11 cellular contexts compared by ENCODE assay signal in the genomic region with DNA sequence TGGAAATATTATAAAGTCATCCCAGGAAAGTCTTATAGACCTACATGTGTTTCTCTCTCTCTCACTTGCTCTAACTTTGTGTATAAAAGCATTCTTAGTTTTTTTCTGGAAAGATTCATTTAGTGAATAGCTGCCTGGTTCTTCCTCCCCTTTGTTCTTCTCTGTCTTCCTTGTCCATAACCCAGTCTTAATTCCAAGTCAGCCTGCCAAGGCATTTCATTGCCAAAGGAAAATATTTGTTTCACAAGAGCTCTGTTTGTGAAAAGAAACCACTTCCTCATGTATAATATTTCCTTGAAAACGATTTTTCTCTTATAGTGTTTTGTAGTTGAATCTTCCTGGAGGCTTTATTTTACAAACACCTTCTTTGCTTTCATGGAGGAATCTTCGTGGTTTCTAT.
DNase-seq lines count a peak whose midpoint lies in the region; ATAC-seq, FAIRE-seq and TF ChIP-seq lines count a peak whose summit lies in the region.
"Had no signal": no experiment of that assay in that cellular context is flagged by ENCODE, and none has a peak within 500 bp of the region (broad histone marks: within the 10 kb centered on the region; RNA-seq: fewer than 3 reads in every experiment).

No MANE protein-coding gene starts in this region.

- TF ChIP-seq RAD21 in GM12878 (IDR thresholded peaks at IDR 0.05; ENCODE audit: insufficient read depth, low read depth, low read length), result no peak

- FAIRE-seq in GM12878 (lab: Jason Lieb, UNC) (no peak), HTR-8/SVneo (lab: Jason Lieb, UNC) (no peak)

- TF ChIP-seq EP300 in GM12878 (IDR thresholded peaks at IDR 0.05; ENCODE audit: borderline replicate concordance in 1 of 2, control insufficient read depth in 1 of 2, low read depth in 2 of 2, low read length in 2 of 2), result no peak

- H3K9ac ChIP-seq in GM12878 (ENCODE audit: control insufficient read depth, insufficient read depth, low read length), result no peak overlapping the region

- no TSS peak for BruUV-seq in GM12878 (replicated peaks; lab: Mats Ljungman, UMichigan)

- H3K4me2 ChIP-seq in GM12878 (ENCODE audit: control insufficient read depth, insufficient read depth), result no peak overlapping the region

- intact Hi-C loops in GM12878 (cut with micrococcal nuclease; ENCODE audit: unreplicated experiment), result no loop called here
- intact Hi-C loops in right cardiac atrium (cut with DNase I), result no loop called here
- intact Hi-C loops in upper lobe of right lung (cut with DNase I), result no loop called here

- DNase-seq in NCI-H2196 (lab: John Stamatoyannopoulos, UW; ENCODE audit: unreplicated experiment) (peak; percentile 22), NCI-H2196 treated with DMSO at 0.1 percent for 48 hours (lab: John Stamatoyannopoulos, UW; ENCODE audit: unreplicated experiment) (no peak), GM12878 (ENCODE audit: low read depth, low spot score) (no peak), right cardiac atrium (no peak), upper lobe of right lung (no peak), NK-92 (lab: John Stamatoyannopoulos, UW; ENCODE audit: unreplicated experiment) (no peak), HTR-8/SVneo (ENCODE audit: insufficient read length, low spot score) (no peak), GDM1 (lab: John Stamatoyannopoulos, UW) (no peak)
- DNase-seq: ACHN, left colon, NCI-H524 had no signal

- H3K9me3 ChIP-seq in GM12878 (replicated peaks; ENCODE audit: control insufficient read depth, insufficient read depth, low read length) (no peaks in the 10 kb centered on the region), right cardiac atrium (ENCODE audit: control insufficient read depth, low read length) (no peaks in the 10 kb centered on the region), upper lobe of right lung (no peaks in the 10 kb centered on the region)

- SMC1A ChIA-PET in GM12878 (lab: Charles Lee; ENCODE audit: uncharacterized antibody, unreplicated experiment), result interaction anchor here (0.7 to 6.9 kb wide), 34 partner anchors 9 to 237 kb away, joined by 3 to 63 read pairs (median 4); no protein-coding TSS in a partner anchor

- TF ChIP-seq POLR2A in GM12878 (IDR thresholded peaks at IDR 0.05; ENCODE audit: low read depth, low read length), result no peak

- RAD21 ChIA-PET in GM12878 (lab: Charles Lee; ENCODE audit: unreplicated experiment), result interaction anchor here (1.0 to 2.3 kb wide), 18 partner anchors 9 to 137 kb away, joined by 3 to 31 read pairs (median 4); no protein-coding TSS in a partner anchor

- H3K4me3 ChIP-seq in GM12878, result no peak overlapping the region
- H3K4me3 ChIP-seq in right cardiac atrium (ENCODE audit: low read length), result no peak overlapping the region
- H3K4me3 ChIP-seq in upper lobe of right lung, result no peak overlapping the region

- POLR2A ChIA-PET in GM12878 (lab: Charles Lee), result interaction anchor here (1.1 to 1.6 kb wide), 5 partner anchors 9 to 75 kb away, joined by 3 to 19 read pairs (median 3); no protein-coding TSS in a partner anchor

- ATAC-seq in GM12878 (no peak), right cardiac atrium (peak; percentile 65 to 74), upper lobe of right lung (peak; percentile 30)
- ATAC-seq: left colon had no signal

- H3K79me2 ChIP-seq in GM12878 (ENCODE audit: control insufficient read depth, insufficient read depth, low read length), result no peaks in the 10 kb centered on the region

- TF ChIP-seq CTCF in GM12878 (IDR thresholded peaks at IDR 0.05 in 2 of 3, conservative IDR thresholded peaks at IDR 0.05 in 1 of 3; ENCODE audit: control insufficient read depth in 2 of 3, extremely low read depth in 1 of 3, insufficient read depth in 1 of 3, low read depth in 3 of 3, low read length in 3 of 3) (no peak), upper lobe of right lung (IDR thresholded peaks at IDR 0.05) (no peak)

- CTCF ChIA-PET in GM12878 (lab: Yijun Ruan, JAX), result interaction anchor here (0.7 to 3.4 kb wide), 13 partner anchors 9 to 679 kb away, joined by 3 to 12 read pairs (median 4); no protein-coding TSS in a partner anchor

- H3K36me3 ChIP-seq in GM12878 (ENCODE audit: control insufficient read depth in 2 of 2, insufficient read depth in 2 of 2, low read length in 1 of 2) (no peaks in the 10 kb centered on the region), upper lobe of right lung (no peaks in the 10 kb centered on the region)

- H2AFZ ChIP-seq in GM12878 (ENCODE audit: control insufficient read depth, low read depth, low read length), result no peak overlapping the region

- H4K20me1 ChIP-seq in GM12878 (ENCODE audit: control insufficient read depth, insufficient read depth), result no peaks in the 10 kb centered on the region

- H3K27ac ChIP-seq in GM12878 (ENCODE audit: control insufficient read depth, insufficient read depth) (no peak overlapping the region), right cardiac atrium (ENCODE audit: low read length) (no peak overlapping the region), upper lobe of right lung (no peak overlapping the region)

- H3K27me3 ChIP-seq in GM12878 (replicated peaks in 1 of 2; ENCODE audit: control insufficient read depth in 2 of 2, insufficient read depth in 2 of 2, low read length in 1 of 2) (no peaks in the 10 kb centered on the region), right cardiac atrium (ENCODE audit: control insufficient read depth, insufficient read depth) (no peaks in the 10 kb centered on the region), upper lobe of right lung (no peaks in the 10 kb centered on the region)

- in situ Hi-C loops in GM12878 (cut with MboI), result no loop called here

- 0% methylated on average over 2 of the region's 2 CpGs for WGBS in GM12878 (ENCODE audit: insufficient coverage, insufficient replicate concordance, low lambda C conversion rate, missing lambda C conversion rate)
- WGBS in right cardiac atrium, result 40% methylated on average over 2 of the region's 2 CpGs

- no peaks in the 10 kb centered on the region for H3K4me1 ChIP-seq in GM12878 (ENCODE audit: control insufficient read depth, insufficient read depth, low read length)
- peaks cover 3% of the 10 kb centered on the region for H3K4me1 ChIP-seq in right cardiac atrium (ENCODE audit: control insufficient read depth, insufficient read depth, low read length)
- H3K4me1 ChIP-seq in upper lobe of right lung, result peaks cover 16% of the 10 kb centered on the region

TF ChIP-seq in GM12878, 131 proteins besides CTCF, POLR2A, EP300 and RAD21:
- TF ChIP-seq IKZF2 (IDR thresholded peaks at IDR 0.05) (0 out of 4 replicates have a peak, but pooled peaks of 1 of the 2 experiments have one; percentile 5), IKZF1 (conservative IDR thresholded peaks at IDR 0.05) (0 out of 2 replicates have a peak, but pooled peaks have one; percentile 23), JUND (IDR thresholded peaks at IDR 0.05; ENCODE audit: low read depth, low read length) (no peak)
TF ChIP-seq in GM12878: peak in this region for 2.
